19 cellular contexts compared by ENCODE assay signal in the genomic region with DNA sequence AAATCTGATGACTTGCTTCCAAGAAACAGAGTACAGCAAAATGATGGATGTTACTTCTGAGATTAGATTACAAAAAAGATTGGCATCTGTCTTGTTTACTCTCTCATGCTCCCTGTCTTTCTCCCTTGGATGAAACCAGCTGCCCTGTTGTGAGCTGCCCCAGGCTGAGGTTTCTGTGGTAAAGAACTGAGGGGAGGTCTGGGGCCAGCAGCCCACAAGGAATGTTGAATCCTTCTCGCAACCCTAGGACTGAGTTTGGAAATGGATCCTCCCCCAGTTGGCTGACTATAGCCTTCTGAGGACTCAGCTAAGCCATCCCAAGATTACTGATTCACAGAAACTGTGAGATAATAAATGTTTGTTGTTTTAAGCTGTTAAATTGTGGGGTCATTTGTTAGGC. TPM values are rescaled to one million over a fixed set of nuclear protein-coding genes. Genes with fewer than 3 reads are reported as not detected.
DNase-seq lines count a peak whose midpoint lies in the region; ATAC-seq, FAIRE-seq and TF ChIP-seq lines count a peak whose summit lies in the region.
"Had no signal": no experiment of that assay in that cellular context is flagged by ENCODE, and none has a peak within 500 bp of the region (broad histone marks: within the 10 kb centered on the region; RNA-seq: fewer than 3 reads in every experiment).

No MANE protein-coding gene starts in this region.

- DNase-seq in activated naive CD8-positive, alpha-beta T cell treated with anti-CD3 and anti-CD28 coated beads for 36 hours: no peak
- DNase-seq in T-helper 17 cell (no peak), iris pigment epithelial cell (ENCODE audit: low read depth) (peak; percentile 83), urothelium cell line (ENCODE audit: low spot score) (peak; percentile 22), GM12891 (ENCODE audit: insufficient read length, low spot score) (no peak)
- DNase-seq: activated CD8-positive, alpha-beta memory T cell treated with anti-CD3 and anti-CD28 coated beads, Interleukin-2, amount 50 U/mL, for 48 hours; AML-193; DMS79 treated with DMSO at 0.1 percent for 48 hours; dorsolateral prefrontal cortex; immature natural killer cell; KBM-7; NCI-H2081; upper lobe of left lung had no signal

- H3K36me3 Mint-ChIP-seq in activated naive CD8-positive, alpha-beta T cell: no peaks in the 10 kb centered on the region
- peaks cover 9% of the 10 kb centered on the region for H3K36me3 Mint-ChIP-seq in activated naive CD8-positive, alpha-beta T cell treated with anti-CD3 and anti-CD28 coated beads for 36 hours
- H3K36me3 Mint-ChIP-seq in T-helper 17 cell (ENCODE audit: low read depth): no peaks in the 10 kb centered on the region
- H3K36me3 Mint-ChIP-seq: immature natural killer cell had no signal

- ATAC-seq in T-helper 17 cell (no peak), HG02763 (IDR thresholded peaks at IDR 0.05; ENCODE audit: unreplicated experiment) (no peak), GM19023 (IDR thresholded peaks at IDR 0.05; ENCODE audit: unreplicated experiment) (no peak)

- peak overlapping the region; percentile 67 for H3K27ac Mint-ChIP-seq in activated naive CD8-positive, alpha-beta T cell
- H3K27ac Mint-ChIP-seq in activated naive CD8-positive, alpha-beta T cell treated with anti-CD3 and anti-CD28 coated beads for 36 hours: no peak overlapping the region
- H3K27ac Mint-ChIP-seq in T-helper 17 cell: peak overlapping the region; percentile 87

- H3K9me3 ChIP-seq in T-helper 17 cell (ENCODE audit: control insufficient read depth, low read length, poor library complexity, severe bottlenecking): no peaks in the 10 kb centered on the region
- H3K9me3 ChIP-seq: prostate gland, upper lobe of left lung had no signal

- FAIRE-seq in urothelium cell line (lab: Jason Lieb, UNC) (no peak), GM12891 (lab: Jason Lieb, UNC) (no peak)
- FAIRE-seq: frontal cortex, H54 had no signal

- no peaks in the 10 kb centered on the region for H3K9me3 Mint-ChIP-seq in activated naive CD8-positive, alpha-beta T cell (ENCODE audit: low read depth)
- peaks cover 9% of the 10 kb centered on the region for H3K9me3 Mint-ChIP-seq in activated naive CD8-positive, alpha-beta T cell treated with anti-CD3 and anti-CD28 coated beads for 36 hours
- H3K9me3 Mint-ChIP-seq: immature natural killer cell had no signal

- no peak overlapping the region for H3K4me3 Mint-ChIP-seq in activated naive CD8-positive, alpha-beta T cell
- no peak overlapping the region for H3K4me3 Mint-ChIP-seq in activated naive CD8-positive, alpha-beta T cell treated with anti-CD3 and anti-CD28 coated beads for 36 hours
- H3K4me3 Mint-ChIP-seq in T-helper 17 cell: no peak overlapping the region
- H3K4me3 Mint-ChIP-seq: immature natural killer cell had no signal

- H3K27me3 Mint-ChIP-seq in activated naive CD8-positive, alpha-beta T cell: no peaks in the 10 kb centered on the region
- H3K27me3 Mint-ChIP-seq in activated naive CD8-positive, alpha-beta T cell treated with anti-CD3 and anti-CD28 coated beads for 36 hours: no peaks in the 10 kb centered on the region
- no peaks in the 10 kb centered on the region for H3K27me3 Mint-ChIP-seq in T-helper 17 cell

- H3K4me1 Mint-ChIP-seq in activated naive CD8-positive, alpha-beta T cell (ENCODE audit: low read depth): peaks cover 88% of the 10 kb centered on the region
- peaks cover 73% of the 10 kb centered on the region for H3K4me1 Mint-ChIP-seq in activated naive CD8-positive, alpha-beta T cell treated with anti-CD3 and anti-CD28 coated beads for 36 hours
- peaks cover 53% of the 10 kb centered on the region for H3K4me1 Mint-ChIP-seq in T-helper 17 cell

- TF ChIP-seq POLR2A in GM12891 (IDR thresholded peaks at IDR 0.05; ENCODE audit: low read depth, low read length): no peak

TF ChIP-seq in GM12891, 5 proteins besides CTCF, POLR2A, EP300 and RAD21:
- TF ChIP-seq POU2F2 (IDR thresholded peaks at IDR 0.05; ENCODE audit: low read depth, low read length): no peak
- TF ChIP-seq PAX5 (IDR thresholded peaks at IDR 0.05; ENCODE audit: insufficient read depth, low read length, severe bottlenecking): no peak
- no peak for TF ChIP-seq SPI1 (IDR thresholded peaks at IDR 0.05; ENCODE audit: low read depth, low read length)
- TF ChIP-seq POLR2AphosphoS5 (IDR thresholded peaks at IDR 0.05; ENCODE audit: low read depth, low read length): no peak
- no peak for TF ChIP-seq TAF1 (IDR thresholded peaks at IDR 0.05; ENCODE audit: low read depth, low read length)

RNA-seq across cellular contexts. Expression of a gene that starts 5.6 kb away (rescaled TPM):
- 10 to 100 TPM; 39.2 to 39.9 TPM for total RNA-seq in activated naive CD8-positive, alpha-beta T cell treated with anti-CD3 and anti-CD28 coated beads for 36 hours
- total RNA-seq in T-helper 17 cell: 100 to 1,000 TPM; 172 to 197 TPM
- polyA plus RNA-seq in GM12891 (2012; ENCODE audit: low read depth, missing spikeins): 0.86 TPM

Comparison
In these comparisons a context has a peak if more than half of its experiments do, and no peak if none do; other contexts are left out.
1. DNase-seq: peak in iris pigment epithelial cell (single experiment) and urothelium cell line (single experiment); none in activated naive CD8-positive, alpha-beta T cell treated with anti-CD3 and anti-CD28 coated beads for 36 hours (single experiment), T-helper 17 cell (0 of 3) and GM12891 (single experiment).
2. RNA of a gene that starts 5.6 kb away (total RNA-seq): 172 to 197 TPM in T-helper 17 cell; 39.2 to 39.9 TPM in activated naive CD8-positive, alpha-beta T cell treated with anti-CD3 and anti-CD28 coated beads for 36 hours; every median in the first group is over 4 times any median in the second.